In the genomic region with DNA sequence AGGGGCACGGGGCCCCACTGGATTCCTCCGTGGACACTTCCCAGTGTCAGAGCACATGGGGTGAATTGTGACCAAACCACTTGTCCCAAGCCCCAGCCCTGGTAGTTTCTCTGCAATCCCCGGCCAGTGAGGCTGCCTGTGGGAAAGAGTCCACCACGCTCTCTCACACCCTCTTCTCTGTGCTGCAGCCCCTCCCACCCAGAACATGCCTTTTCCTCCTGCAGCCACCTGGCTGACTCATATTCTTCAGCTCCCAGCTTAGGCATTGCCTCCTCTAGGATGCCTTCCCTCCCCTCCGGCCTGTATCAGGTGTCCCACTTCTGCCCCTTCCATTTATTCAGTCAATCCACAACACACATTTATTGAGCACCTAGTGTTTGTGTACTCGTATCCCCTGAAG, we compare ENCODE assay signal across 19 cellular contexts. TPM values are rescaled to one million over a fixed set of nuclear protein-coding genes. Genes with fewer than 3 reads are reported as not detected.
DNase-seq lines count a peak whose midpoint lies in the region; ATAC-seq and TF ChIP-seq lines count a peak whose summit lies in the region.
"Had no signal": no experiment of that assay in that cellular context is flagged by ENCODE, and none has a peak within 500 bp of the region (broad histone marks: within the 10 kb centered on the region; RNA-seq: fewer than 3 reads in every experiment).

No MANE protein-coding gene starts in this region.

- H3K4me1 Mint-ChIP-seq in CD4-positive, CD25-positive, alpha-beta regulatory T cell = peaks cover under 1 to 66% (median 17%) of the 10 kb centered on the region in 4 donors
- peaks cover 19% of the 10 kb centered on the region for H3K4me1 Mint-ChIP-seq in Calu3 (ENCODE audit: low read depth, unreplicated experiment)

- CTCF ChIA-PET in Calu3 (lab: Charles Lee) = interaction anchor here (0.8 to 1.6 kb wide), 3 partner anchors 21 to 77 kb away, joined by 3 to 9 read pairs (median 3); a partner anchor contains a TSS

- H3K4me1 ChIP-seq in CD4-positive, CD25-positive, alpha-beta regulatory T cell (ENCODE audit: control insufficient read depth, insufficient read depth, low read length, poor library complexity, severe bottlenecking) = peaks cover 46% of the 10 kb centered on the region
- H3K4me1 ChIP-seq in RWPE2 (ENCODE audit: insufficient read depth, poor library complexity, severe bottlenecking) = peaks cover 3% of the 10 kb centered on the region
- H3K4me1 ChIP-seq in foreskin keratinocyte = peaks cover 4% of the 10 kb centered on the region

- intact Hi-C loops in Calu3 (cut with micrococcal nuclease; ENCODE audit: unreplicated experiment) (loop anchor here (10.0 kb wide), 1 partner anchor 82 kb away; a partner anchor contains a TSS), Right ventricle myocardium inferior (cut with DNase I) (no loop called here)

- peak overlapping the region in 2 of 3 donors; percentile 41 to 95 for H3K27ac Mint-ChIP-seq in CD4-positive, CD25-positive, alpha-beta regulatory T cell
- peak overlapping the region; percentile 81 for H3K27ac Mint-ChIP-seq in Calu3 (ENCODE audit: unreplicated experiment)

- H3K27me3 ChIP-seq in CD4-positive, CD25-positive, alpha-beta regulatory T cell (ENCODE audit: control insufficient read depth, insufficient read depth, low read length) = no peaks in the 10 kb centered on the region
- H3K27me3 ChIP-seq in RWPE2 (ENCODE audit: insufficient read depth, poor library complexity, severe bottlenecking) (no peaks in the 10 kb centered on the region), foreskin keratinocyte (peaks cover 7% of the 10 kb centered on the region)

- H3K9me3 ChIP-seq in CD4-positive, CD25-positive, alpha-beta regulatory T cell (ENCODE audit: control insufficient read depth in 2 of 2, low read length in 2 of 2) = no peaks in the 10 kb centered on the region
- no peaks in the 10 kb centered on the region for H3K9me3 ChIP-seq in RWPE2 (ENCODE audit: severe bottlenecking)
- H3K9me3 ChIP-seq: thoracic aorta had no signal

- no peak for TF ChIP-seq CTCF in Calu3 (IDR thresholded peaks at IDR 0.05; ENCODE audit: unreplicated experiment)
- no peak for TF ChIP-seq CTCF in RWPE2 (IDR thresholded peaks at IDR 0.05; ENCODE audit: poor library complexity, severe bottlenecking)
- TF ChIP-seq CTCF in foreskin keratinocyte (conservative IDR thresholded peaks at IDR 0.05) = no peak

- peak overlapping the region in 2 of 4 donors; percentile 52 to 75 for H3K4me3 Mint-ChIP-seq in CD4-positive, CD25-positive, alpha-beta regulatory T cell
- H3K4me3 Mint-ChIP-seq in Calu3 (ENCODE audit: low read depth, unreplicated experiment) = peak overlapping the region; percentile 36

- no peak for DNase-seq in CD4-positive, CD25-positive, alpha-beta regulatory T cell
- peak; percentile 48 for DNase-seq in Calu3
- no peak for DNase-seq in RWPE2 (ENCODE audit: low spot score)
- DNase-seq in foreskin keratinocyte = peak; percentile 46 to 80
- DNase-seq in DMS79 treated with DMSO at 0.1 percent for 48 hours (lab: John Stamatoyannopoulos, UW) = no peak
- no peak for DNase-seq in Right ventricle myocardium inferior (ENCODE audit: missing footprints)
- no peak for DNase-seq in activated CD8-positive, alpha-beta memory T cell treated with anti-CD3 and anti-CD28 coated beads, Interleukin-2, amount 50 U/mL, for 4 hours
- DNase-seq: activated CD4-positive, alpha-beta T cell treated with anti-CD3 and anti-CD28 coated beads for 1 hour; activated T-cell treated with anti-CD3 and anti-CD28 coated beads, Interleukin-2, amount 50 U/mL, for 1 hour; AML-193; cerebellar nuclear complex; DND-41; NCI-H2029; NCI-H526 treated with DMSO at 0.1 percent for 48 hours; occipital lobe; stimulated activated CD4-positive, alpha-beta T cell treated with anti-CD3 and anti-CD28 coated beads, Interleukin-4, amount 100 ng/mL, for 24 hours had no signal

- ATAC-seq in CD4-positive, CD25-positive, alpha-beta regulatory T cell (ENCODE audit: low read depth in 2 of 2) = no peak
- ATAC-seq in RWPE2 (ENCODE audit: low read depth) (peak; percentile 72), foreskin keratinocyte (peak; percentile 73), HG02571 (IDR thresholded peaks at IDR 0.05; ENCODE audit: unreplicated experiment) (no peak), Right ventricle myocardium inferior (no peak)

- no peaks in the 10 kb centered on the region for H3K36me3 ChIP-seq in CD4-positive, CD25-positive, alpha-beta regulatory T cell (ENCODE audit: control insufficient read depth, insufficient read depth, low read length)
- no peaks in the 10 kb centered on the region for H3K36me3 ChIP-seq in RWPE2 (ENCODE audit: low read depth)
- H3K36me3 ChIP-seq: thoracic aorta had no signal

- H3K9me3 Mint-ChIP-seq in CD4-positive, CD25-positive, alpha-beta regulatory T cell = no peaks in the 10 kb centered on the region
- no peaks in the 10 kb centered on the region for H3K9me3 Mint-ChIP-seq in Calu3 (ENCODE audit: low read depth, unreplicated experiment)

- BruUV-seq in Calu3 (replicated peaks; lab: Mats Ljungman, UMichigan) = no TSS peak

- H3K4me3 ChIP-seq in CD4-positive, CD25-positive, alpha-beta regulatory T cell (ENCODE audit: low read depth, low read length) = no peak overlapping the region
- H3K4me3 ChIP-seq in RWPE2 (ENCODE audit: severe bottlenecking) = no peak overlapping the region
- H3K4me3 ChIP-seq: thoracic aorta had no signal

- H3K27me3 Mint-ChIP-seq in CD4-positive, CD25-positive, alpha-beta regulatory T cell = peaks cover 3% of the 10 kb centered on the region
- no peaks in the 10 kb centered on the region for H3K27me3 Mint-ChIP-seq in Calu3 (ENCODE audit: unreplicated experiment)

- H3K36me3 Mint-ChIP-seq in CD4-positive, CD25-positive, alpha-beta regulatory T cell = no peaks in the 10 kb centered on the region
- peaks cover 29% of the 10 kb centered on the region for H3K36me3 Mint-ChIP-seq in Calu3 (ENCODE audit: insufficient read depth, unreplicated experiment)

- H3K27ac ChIP-seq in CD4-positive, CD25-positive, alpha-beta regulatory T cell (ENCODE audit: insufficient read depth, low read length, poor library complexity, severe bottlenecking) = no peak overlapping the region
- H3K27ac ChIP-seq in RWPE2 (ENCODE audit: poor library complexity, severe bottlenecking) = no peak overlapping the region
- H3K27ac ChIP-seq in foreskin keratinocyte = no peak overlapping the region
- H3K27ac ChIP-seq: thoracic aorta had no signal

RNA-seq across cellular contexts. Expression of a gene that starts 5.4 kb away (rescaled TPM):
- total RNA-seq in CD4-positive, CD25-positive, alpha-beta regulatory T cell = 66.0 TPM
- polyA plus RNA-seq in CD4-positive, CD25-positive, alpha-beta regulatory T cell = 10 to 100 TPM; 44.4 to 61.5 (median 50.3) TPM
- total RNA-seq in Calu3 (2022) = 44.3 and 47.5 TPM in 2 replicates
- 68.8 and 76.4 TPM in 2 replicates for total RNA-seq in foreskin keratinocyte
- 77.5 and 91.5 TPM in 2 replicates for polyA plus RNA-seq in foreskin keratinocyte
- 27.8 TPM for total RNA-seq in Right ventricle myocardium inferior

RNA-seq across cellular contexts. Expression of a gene that starts 7.4 kb away (rescaled TPM):
- 7.8 TPM for total RNA-seq in CD4-positive, CD25-positive, alpha-beta regulatory T cell
- polyA plus RNA-seq in CD4-positive, CD25-positive, alpha-beta regulatory T cell = 1 to 10 TPM in 2 of 4 donors, under 1 TPM in 2; 0.63 to 2.3 (median 1.1) TPM
- total RNA-seq in Calu3 (2022) (0.10 TPM in 1 of 2 replicates, not detected in the other), foreskin keratinocyte (not detected in 2 replicates), Right ventricle myocardium inferior (14.1 TPM)
- polyA plus RNA-seq in foreskin keratinocyte = 0.01 TPM in 1 of 2 replicates, not detected in the other
- total RNA-seq: RPMI7951 had no signal

RNA-seq across cellular contexts. Expression of a gene that starts 14.6 kb away (rescaled TPM):
- total RNA-seq in CD4-positive, CD25-positive, alpha-beta regulatory T cell = 291 TPM
- 1,000 to 10,000 TPM in 1 of 4 donors, 100 to 1,000 TPM in 3; 829 to 1,084 (median 978) TPM for polyA plus RNA-seq in CD4-positive, CD25-positive, alpha-beta regulatory T cell
- total RNA-seq in Calu3 (2022) (0.51 and 1.3 TPM in 2 replicates), foreskin keratinocyte (0.32 and 0.61 TPM in 2 replicates), Right ventricle myocardium inferior (1.7 TPM)
- polyA plus RNA-seq in foreskin keratinocyte = 0.29 and 0.69 TPM in 2 replicates
- total RNA-seq: occipital lobe, RPMI7951 had no signal

RNA-seq across cellular contexts. Expression of a gene that starts 19.0 kb away (rescaled TPM):
- 312 TPM for total RNA-seq in CD4-positive, CD25-positive, alpha-beta regulatory T cell
- polyA plus RNA-seq in CD4-positive, CD25-positive, alpha-beta regulatory T cell = 100 to 1,000 TPM; 328 to 504 (median 378) TPM
- not detected in 2 replicates for total RNA-seq in Calu3 (2022)
- total RNA-seq in foreskin keratinocyte = not detected in 2 replicates
- not detected in 2 replicates for polyA plus RNA-seq in foreskin keratinocyte
- total RNA-seq in Right ventricle myocardium inferior = 1.3 TPM
- total RNA-seq: RPMI7951 had no signal

RNA-seq across cellular contexts. Expression of a gene that starts 20.4 kb away (rescaled TPM):
- 70.5 TPM for total RNA-seq in CD4-positive, CD25-positive, alpha-beta regulatory T cell
- 100 to 1,000 TPM in 1 of 4 donors, 10 to 100 TPM in 3; 46.8 to 109 (median 72.8) TPM for polyA plus RNA-seq in CD4-positive, CD25-positive, alpha-beta regulatory T cell
- total RNA-seq in Calu3 (2022) = 103 and 116 TPM in 2 replicates
- total RNA-seq in foreskin keratinocyte = 68.6 and 71.0 TPM in 2 replicates
- polyA plus RNA-seq in foreskin keratinocyte = 89.8 and 92.4 TPM in 2 replicates
- 26.6 TPM for total RNA-seq in Right ventricle myocardium inferior

Comparison
In these comparisons a context has a peak if more than half of its experiments do, and no peak if none do; other contexts are left out.
1. ATAC-seq: peak in RWPE2 (single experiment) and foreskin keratinocyte (single experiment); none in CD4-positive, CD25-positive, alpha-beta regulatory T cell (0 of 2), HG02571 (single experiment) and Right ventricle myocardium inferior (single experiment).
2. DNase-seq: peak in Calu3 (single experiment) and foreskin keratinocyte (2 of 2); none in CD4-positive, CD25-positive, alpha-beta regulatory T cell (0 of 3), RWPE2 (single experiment), DMS79 treated with DMSO at 0.1 percent for 48 hours (single experiment), Right ventricle myocardium inferior (single experiment) and activated CD8-positive, alpha-beta memory T cell treated with anti-CD3 and anti-CD28 coated beads, Interleukin-2, amount 50 U/mL, for 4 hours (single experiment).
3. RNA of a gene that starts 14.6 kb away (total RNA-seq): 291 TPM in CD4-positive, CD25-positive, alpha-beta regulatory T cell (single experiment); 1.7 TPM in Right ventricle myocardium inferior (single experiment), 0.51 to 1.3 TPM in Calu3 and 0.32 to 0.61 TPM in foreskin keratinocyte; every median in the first group is over 100 times any median in the second.